In genomic region chr11:103297900-103298299, GRCh38 we compare ENCODE assay signal across 33 cellular contexts.
"Had no signal": no experiment of that assay in that cellular context is flagged by ENCODE, and none has a peak within 500 bp of the region (broad histone marks: within the 10 kb centered on the region; RNA-seq: fewer than 3 reads in every experiment).

No MANE protein-coding gene starts in this region.

- H3K27ac Mint-ChIP-seq: activated B cell treated with CpG ODN at 0.5 μM for 24 hours; activated CD4-positive, alpha-beta memory T cell treated with anti-CD3 and anti-CD28 coated beads for 36 hours; activated CD4-positive, alpha-beta T cell treated with anti-CD3 and anti-CD28 coated beads, Interleukin-2, amount 10 ng/mL, durations not matched to agents 24 days and 14 days; activated CD8-positive, alpha-beta T cell treated with anti-CD3 and anti-CD28 coated beads for 36 hours; activated naive CD4-positive, alpha-beta T cell treated with anti-CD3 and anti-CD28 coated beads for 36 hours; activated naive CD4-positive, alpha-beta T cell treated with anti-CD3 and anti-CD28 coated beads, Interleukin-2, amount 50 U/mL, for 72 hours; activated naive CD8-positive, alpha-beta T cell treated with anti-CD3 and anti-CD28 coated beads for 36 hours; activated T-cell treated with anti-CD3 and anti-CD28 coated beads, Interleukin-2, amount 50 U/mL, for 72 hours; activated T-helper 1 cell treated with anti-CD3 and anti-CD28 coated beads, Interleukin-12 subunit alpha, Interleukin-12 subunit beta, Interleukin-2, Interleukin-4 antibody, amounts not matched to agents 30 ng/mL and 10 ng/mL and 1 ng/mL, durations not matched to agents 14 hours and 24 hours and 36 hours; activated T-helper 17 cell treated with anti-CD3 and anti-CD28 coated beads, Interleukin-2, amount 50 U/mL, for 72 hours; T-helper 1 cell treated with Interleukin-12 subunit alpha and Interleukin-12 subunit beta and Interleukin-4 antibody, amounts not matched to agents 30 μg/mL and 1 μg/mL, for 36 hours; T-helper 2 cell treated with Interferon-gamma antibody and Interleukin-4, amounts not matched to agents 5 μg/mL and 100 μg/mL, for 36 hours had no signal

- H3K27ac ChIP-seq: body of pancreas, brain microvascular endothelial cell, breast epithelium, VCaP had no signal

- H3K27me3 ChIP-seq: body of pancreas, brain microvascular endothelial cell, breast epithelium had no signal

- H3K36me3 ChIP-seq: brain microvascular endothelial cell, breast epithelium had no signal

- H3K4me3 ChIP-seq: body of pancreas, breast epithelium had no signal

- ATAC-seq: activated CD8-positive, alpha-beta T cell treated with anti-CD3 and anti-CD28 coated beads for 36 hours; activated naive CD4-positive, alpha-beta T cell treated with anti-CD3 and anti-CD28 coated beads, Interleukin-2, amount 50 U/mL, for 72 hours; activated T-cell treated with anti-CD3 and anti-CD28 coated beads, Interleukin-2, amount 50 U/mL, for 4 hours; activated T-cell treated with anti-CD3 and anti-CD28 coated beads, Interleukin-2, amount 50 U/mL, for 72 hours; activated T-helper 17 cell treated with anti-CD3 and anti-CD28 coated beads, Interleukin-2, amount 50 U/mL, for 72 hours; body of pancreas had no signal

- H3K4me1 ChIP-seq: body of pancreas, breast epithelium had no signal

- H3K27me3 Mint-ChIP-seq: activated B cell treated with CpG ODN at 0.5 μM for 24 hours; activated CD4-positive, alpha-beta memory T cell treated with anti-CD3 and anti-CD28 coated beads for 36 hours; activated CD4-positive, alpha-beta T cell treated with anti-CD3 and anti-CD28 coated beads, Interleukin-2, amount 10 ng/mL, durations not matched to agents 24 days and 14 days; activated CD8-positive, alpha-beta T cell treated with anti-CD3 and anti-CD28 coated beads for 36 hours; activated naive CD8-positive, alpha-beta T cell treated with anti-CD3 and anti-CD28 coated beads for 36 hours; activated T-helper 17 cell treated with anti-CD3 and anti-CD28 coated beads, Interleukin-2, amount 50 U/mL, for 72 hours had no signal

- H3K4me1 Mint-ChIP-seq: activated B cell treated with CpG ODN at 0.5 μM for 24 hours; activated CD4-positive, alpha-beta T cell treated with anti-CD3 and anti-CD28 coated beads, Interleukin-2, amount 10 ng/mL, durations not matched to agents 24 days and 14 days; activated naive CD8-positive, alpha-beta T cell treated with anti-CD3 and anti-CD28 coated beads for 36 hours; activated T-helper 17 cell treated with anti-CD3 and anti-CD28 coated beads, Interleukin-2, amount 50 U/mL, for 72 hours had no signal

- DNase-seq: activated B cell treated with CpG ODN at 0.5 μM for 24 hours; activated CD4-positive, alpha-beta memory T cell treated with anti-CD3 and anti-CD28 coated beads for 36 hours; activated CD4-positive, alpha-beta T cell treated with anti-CD3 and anti-CD28 coated beads for 4 hours; activated CD4-positive, alpha-beta T cell treated with anti-CD3 and anti-CD28 coated beads, Interleukin-2, amount 10 ng/mL, durations not matched to agents 24 days and 14 days; activated CD4-positive, alpha-beta T cell treated with anti-CD3 and anti-CD28 coated beads, Interleukin-2, amount 50 U/mL, for 1 hour; activated CD4-positive, alpha-beta T cell treated with anti-CD3 and anti-CD28 coated beads, Interleukin-2, amount 50 U/mL, for 4 hours; activated CD4-positive, CD25-positive, alpha-beta regulatory T cell treated with anti-CD3 and anti-CD28 coated beads, Interleukin-2, amount 50 U/mL, for 72 hours; activated CD8-positive, alpha-beta memory T cell treated with anti-CD3 and anti-CD28 coated beads, Interleukin-2, amount 50 U/mL, for 4 hours; activated CD8-positive, alpha-beta T cell treated with anti-CD3 and anti-CD28 coated beads for 36 hours; activated effector memory CD4-positive, alpha-beta T cell treated with anti-CD3 and anti-CD28 coated beads, Interleukin-2, amount 50 U/mL, for 16 hours; activated gamma-delta T cell treated with Interleukin-2 at 50 U/mL for 16 hours; activated naive CD4-positive, alpha-beta T cell; activated naive CD4-positive, alpha-beta T cell treated with anti-CD3 and anti-CD28 coated beads for 36 hours; activated naive CD4-positive, alpha-beta T cell treated with anti-CD3 and anti-CD28 coated beads, Interleukin-2, amount 50 U/mL, for 16 hours; activated naive CD8-positive, alpha-beta T cell treated with anti-CD3 and anti-CD28 coated beads for 36 hours; activated T-cell treated with anti-CD3 and anti-CD28 coated beads for 4 hours; activated T-cell treated with anti-CD3 and anti-CD28 coated beads, Interleukin-2, amount 50 U/mL, for 1 hour; activated T-cell treated with anti-CD3 and anti-CD28 coated beads, Interleukin-2, amount 50 U/mL, for 4 hours; activated T-cell treated with anti-CD3 and anti-CD28 coated beads, Interleukin-2, amount 50 U/mL, for 72 hours; amniotic stem cell; aorta; body of pancreas; brain microvascular endothelial cell; central memory CD4-positive, alpha-beta T cell; T-helper 2 cell; T-helper 9 cell had no signal

- H3K4me3 Mint-ChIP-seq: activated B cell treated with CpG ODN at 0.5 μM for 24 hours; activated CD4-positive, alpha-beta memory T cell treated with anti-CD3 and anti-CD28 coated beads for 36 hours; activated CD4-positive, alpha-beta T cell treated with anti-CD3 and anti-CD28 coated beads, Interleukin-2, amount 10 ng/mL, durations not matched to agents 24 days and 14 days; activated CD8-positive, alpha-beta T cell treated with anti-CD3 and anti-CD28 coated beads for 36 hours; activated naive CD4-positive, alpha-beta T cell treated with anti-CD3 and anti-CD28 coated beads for 36 hours; activated naive CD8-positive, alpha-beta T cell treated with anti-CD3 and anti-CD28 coated beads for 36 hours; activated T-cell treated with anti-CD3 and anti-CD28 coated beads, Interleukin-2, amount 50 U/mL, for 4 hours; activated T-cell treated with anti-CD3 and anti-CD28 coated beads, Interleukin-2, amount 50 U/mL, for 72 hours; activated T-helper 1 cell treated with anti-CD3 and anti-CD28 coated beads, Interleukin-12 subunit alpha, Interleukin-12 subunit beta, Interleukin-2, Interleukin-4 antibody, amounts not matched to agents 30 ng/mL and 10 ng/mL and 1 ng/mL, durations not matched to agents 14 hours and 24 hours and 36 hours; activated T-helper 17 cell treated with anti-CD3 and anti-CD28 coated beads, Interleukin-2, amount 50 U/mL, for 72 hours; T-helper 1 cell treated with Interleukin-12 subunit alpha and Interleukin-12 subunit beta and Interleukin-4 antibody, amounts not matched to agents 30 μg/mL and 1 μg/mL, for 36 hours; T-helper 2 cell treated with Interferon-gamma antibody and Interleukin-4, amounts not matched to agents 5 μg/mL and 100 μg/mL, for 36 hours had no signal
